ENCODE assay signal across 11 cellular contexts in the genomic region with DNA sequence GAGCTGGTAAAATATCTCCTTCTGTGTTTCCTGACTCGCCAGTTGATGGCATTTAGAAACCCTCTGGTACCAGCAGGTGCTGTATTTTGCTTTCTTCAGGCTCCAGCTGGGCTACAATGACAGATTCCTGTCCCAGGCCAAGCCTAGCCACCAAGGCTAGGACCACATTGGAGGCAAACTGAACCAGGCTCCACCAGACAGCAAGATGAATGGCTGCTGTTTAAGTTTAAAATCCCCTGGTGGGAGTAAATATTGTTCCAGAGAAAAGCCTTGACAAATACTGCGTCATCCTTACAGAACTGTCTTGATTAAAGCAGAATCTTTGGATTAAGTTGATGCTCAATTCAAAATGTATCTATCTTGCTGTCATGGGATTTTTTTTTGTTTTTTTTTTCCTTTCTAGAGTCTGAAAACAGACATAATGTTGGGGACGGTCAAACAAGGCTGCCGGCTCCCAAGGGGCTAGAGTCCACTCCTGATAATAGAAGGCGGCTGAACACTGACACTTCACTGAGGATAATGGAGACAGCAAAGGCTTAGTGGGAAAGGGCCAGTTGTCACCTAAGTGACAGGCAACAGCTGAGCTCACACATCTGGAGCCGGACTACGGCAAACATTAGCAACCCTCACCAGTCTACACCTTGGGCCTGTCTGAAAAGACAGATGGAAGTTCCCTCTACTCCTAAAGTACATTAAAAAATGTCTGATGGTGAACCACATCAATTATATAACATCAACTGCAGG.
DNase-seq lines count a peak whose midpoint lies in the region; ATAC-seq lines count a peak whose summit lies in the region.
"Had no signal": no experiment of that assay in that cellular context is flagged by ENCODE, and none has a peak within 500 bp of the region (broad histone marks: within the 10 kb centered on the region; RNA-seq: fewer than 3 reads in every experiment).

No MANE protein-coding gene starts in this region.

- no peak for ATAC-seq in GM21717 (IDR thresholded peaks at IDR 0.05; ENCODE audit: unreplicated experiment)
- ATAC-seq: activated CD4-positive, alpha-beta T cell treated with anti-CD3 and anti-CD28 coated beads for 36 hours had no signal

- H3K36me3 ChIP-seq in stomach smooth muscle (ENCODE audit: control insufficient read depth in 2 of 2, insufficient read depth in 2 of 2, low read length in 2 of 2), result no peaks in the 10 kb centered on the region
- H3K36me3 ChIP-seq: neutrophil had no signal

- H3K4me3 ChIP-seq in stomach smooth muscle (ENCODE audit: low read length in 2 of 2), result peak overlapping the region; percentile 81 to 92

- H3K9me3 ChIP-seq in stomach smooth muscle (ENCODE audit: control insufficient read depth in 2 of 2, low read length in 2 of 2), result no peaks in the 10 kb centered on the region
- H3K9me3 ChIP-seq: neutrophil had no signal

- no peaks in the 10 kb centered on the region for H3K27me3 ChIP-seq in stomach smooth muscle (ENCODE audit: control insufficient read depth in 1 of 2, insufficient read depth in 2 of 2, low read length in 2 of 2)

- peaks cover 41% of the 10 kb centered on the region for H3K4me1 ChIP-seq in stomach smooth muscle (ENCODE audit: control insufficient read depth, insufficient read depth, low read length)

- DNase-seq in DMS 273 (lab: John Stamatoyannopoulos, UW; ENCODE audit: unreplicated experiment) (peak; percentile 22), DMS 273 treated with DMSO at 0.1 percent for 48 hours (lab: John Stamatoyannopoulos, UW) (no peak), inferior parietal cortex (ENCODE audit: extremely low spot score) (peak; percentile 37), 8988T (no peak), NCI-H128 (lab: John Stamatoyannopoulos, UW; ENCODE audit: unreplicated experiment) (no peak)
- DNase-seq: activated CD4-positive, alpha-beta T cell treated with anti-CD3 and anti-CD28 coated beads for 36 hours had no signal

- no peak overlapping the region for H3K9ac ChIP-seq in stomach smooth muscle (ENCODE audit: low read length in 2 of 2)

- H3K27ac ChIP-seq in angular gyrus (ENCODE audit: low read depth, low read length) (peak overlapping the region; percentile 56), stomach smooth muscle (ENCODE audit: low read length) (no peak overlapping the region)
- H3K27ac ChIP-seq: 22Rv1, neutrophil had no signal

Comparison
In these comparisons a context has a peak if more than half of its experiments do, and no peak if none do; other contexts are left out.
1. DNase-seq: peak in DMS 273 (single experiment) and inferior parietal cortex (single experiment); none in DMS 273 treated with DMSO at 0.1 percent for 48 hours (single experiment), 8988T (single experiment) and NCI-H128 (single experiment).